Comparison of ENCODE assay signal across 9 cellular contexts in the genomic region with DNA sequence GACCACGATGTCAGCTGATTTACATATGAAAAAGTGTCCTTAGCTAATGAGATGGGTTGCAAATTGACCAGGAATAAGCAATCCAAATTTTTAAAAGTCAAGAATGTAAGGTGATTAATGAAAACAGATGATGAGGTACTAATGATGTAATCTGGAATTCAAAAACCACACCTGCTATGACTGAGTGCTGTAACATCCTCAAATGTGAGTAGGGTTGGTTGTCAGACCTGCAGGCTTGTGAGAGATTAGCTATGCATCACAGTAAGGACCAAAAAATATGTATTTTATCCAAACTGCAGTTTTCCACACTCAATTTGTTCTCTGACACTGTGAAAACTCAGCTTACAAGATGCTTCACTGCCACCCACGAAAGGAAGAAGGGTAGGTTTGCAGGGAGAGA.
"Had no signal": no experiment of that assay in that cellular context is flagged by ENCODE, and none has a peak within 500 bp of the region (broad histone marks: within the 10 kb centered on the region; RNA-seq: fewer than 3 reads in every experiment).

No MANE protein-coding gene starts in this region.

- H2AFZ ChIP-seq: GM23248 had no signal

- H3K4me3 ChIP-seq: GM23248, HAP-1, K562 had no signal

- H3K27ac ChIP-seq: GM23248 had no signal

- H3K9ac ChIP-seq: GM23248 had no signal

- ATAC-seq: HCT116, K562 had no signal

- DNase-seq: GM23248, GOT3, H7, HFFc6, IMR-90 had no signal

- FAIRE-seq: HTR-8/SVneo, K562 had no signal

- H3K4me3 Mint-ChIP-seq: HFFc6 had no signal

- H3K9me3 Mint-ChIP-seq: HFFc6 had no signal

- H3K27ac Mint-ChIP-seq: HFFc6 had no signal

- H3K4me1 ChIP-seq: HAP-1 had no signal

- H3K36me3 ChIP-seq: HAP-1 had no signal

- H3K9me3 ChIP-seq: HAP-1 had no signal
